ENCODE assay signal across 24 cellular contexts in the genomic region with DNA sequence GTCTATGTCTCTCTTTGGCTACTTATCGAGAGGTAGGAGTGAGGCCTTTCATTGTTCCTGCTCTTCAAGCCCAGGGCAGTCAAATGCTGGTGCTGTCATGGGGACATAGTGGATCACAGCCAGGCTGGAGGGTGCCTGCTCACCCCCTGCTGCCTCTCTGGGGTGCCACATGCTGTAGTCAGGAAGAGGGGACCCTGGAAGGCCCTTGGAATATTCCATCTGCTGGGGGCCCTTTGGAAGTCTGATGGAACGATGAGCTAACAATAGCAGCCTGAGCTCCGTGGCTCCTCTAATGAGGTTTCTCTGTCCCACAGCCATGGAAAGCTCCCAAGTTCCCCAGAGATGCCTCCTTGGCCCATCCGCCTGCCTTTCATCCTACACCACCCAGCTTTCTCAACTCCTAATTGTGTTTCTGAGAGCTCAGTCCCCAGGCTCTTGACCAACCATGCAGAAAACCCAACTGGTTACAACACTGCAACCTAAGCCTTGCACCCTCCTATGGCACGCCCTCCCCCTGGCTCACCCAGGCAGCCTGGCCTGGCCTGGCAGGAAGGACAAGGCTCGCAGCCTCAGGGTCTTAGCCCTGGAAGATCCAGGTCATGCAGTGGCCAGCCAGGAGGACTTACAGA.
DNase-seq lines count a peak whose midpoint lies in the region; ATAC-seq and TF ChIP-seq lines count a peak whose summit lies in the region.
"Had no signal": no experiment of that assay in that cellular context is flagged by ENCODE, and none has a peak within 500 bp of the region (broad histone marks: within the 10 kb centered on the region; RNA-seq: fewer than 3 reads in every experiment).

No MANE protein-coding gene starts in this region.

- DNase-seq in D341Med (ENCODE audit: low spot score) (peak; percentile 6), M059J (ENCODE audit: low read depth) (peak; percentile 10), right atrium auricular region (ENCODE audit: low spot score) (peak; percentile 30), psoas muscle (peak; percentile 56 to 85), neural progenitor cell (ENCODE audit: low spot score) (no peak), dedifferentiated amniotic fluid mesenchymal stem cell (ENCODE audit: extremely low spot score) (no peak)
- DNase-seq in activated CD8-positive, alpha-beta memory T cell treated with anti-CD3 and anti-CD28 coated beads for 24 hours, result no peak
- DNase-seq: activated CD4-positive, alpha-beta memory T cell treated with anti-CD3 and anti-CD28 coated beads for 36 hours; activated CD8-positive, alpha-beta memory T cell treated with anti-CD3 and anti-CD28 coated beads, Interleukin-2, amount 50 U/mL, for 48 hours; activated naive CD4-positive, alpha-beta T cell treated with anti-CD3 and anti-CD28 coated beads, Interleukin-2, amount 50 U/mL, for 16 hours; amniotic stem cell; colonic mucosa; effector memory CD4-positive, alpha-beta T cell; foreskin keratinocyte; left colon; naive thymus-derived CD8-positive, alpha-beta T cell; NCI-H1105; NCI-H187 treated with DMSO at 0.1 percent for 48 hours; NCI-H526; stimulated activated CD4-positive, alpha-beta T cell treated with anti-CD3 and anti-CD28 coated beads, Interleukin-4, amount 100 ng/mL, for 1 hour had no signal

- TF ChIP-seq CTCF in right atrium auricular region (IDR thresholded peaks at IDR 0.05) (no peak), psoas muscle (IDR thresholded peaks at IDR 0.05) (no peak), neural progenitor cell (IDR thresholded peaks at IDR 0.05) (no peak)

- H3K4me3 ChIP-seq in right atrium auricular region (no peak overlapping the region), psoas muscle (peak overlapping the region; percentile 2), neural progenitor cell (no peak overlapping the region)
- H3K4me3 ChIP-seq: colonic mucosa, SJSA1, upper lobe of left lung had no signal

- no peaks in the 10 kb centered on the region for H3K27me3 ChIP-seq in right atrium auricular region
- H3K27me3 ChIP-seq in psoas muscle (ENCODE audit: insufficient read depth in 3 of 3, low read length in 2 of 3), result no peaks in the 10 kb centered on the region
- peaks cover 28% of the 10 kb centered on the region for H3K27me3 ChIP-seq in neural progenitor cell
- H3K27me3 ChIP-seq: colonic mucosa, upper lobe of left lung had no signal

- H3K27ac ChIP-seq in right atrium auricular region, result no peak overlapping the region
- peak overlapping the region; percentile 81 for H3K27ac ChIP-seq in psoas muscle
- no peak overlapping the region for H3K27ac ChIP-seq in neural progenitor cell
- H3K27ac ChIP-seq: colonic mucosa, foreskin keratinocyte, SJSA1, upper lobe of left lung had no signal

- H3F3A ChIP-seq in neural progenitor cell (ENCODE audit: low read depth), result no peaks in the 10 kb centered on the region

- WGBS in psoas muscle, 3 donors, result 28 to 59% (median 31%) methylated on average over 6 of the region's 6 CpGs

- no peak overlapping the region for H2AFZ ChIP-seq in neural progenitor cell (replicated peaks)

- no peak overlapping the region for H3K9ac ChIP-seq in neural progenitor cell

- H3K79me2 ChIP-seq in neural progenitor cell (ENCODE audit: low read depth), result no peaks in the 10 kb centered on the region

- intact Hi-C loops in psoas muscle (cut with DNase I), result no loop called here

- H3K9me3 ChIP-seq in right atrium auricular region (no peaks in the 10 kb centered on the region), psoas muscle (no peaks in the 10 kb centered on the region), neural progenitor cell (ENCODE audit: low read depth) (no peaks in the 10 kb centered on the region)
- H3K9me3 ChIP-seq: colonic mucosa, SJSA1, upper lobe of left lung had no signal

- H3K27me3 Mint-ChIP-seq in neural progenitor cell (ENCODE audit: insufficient read depth, low read depth), result no peaks in the 10 kb centered on the region

- peaks cover 0 to 15% of the 10 kb centered on the region in 2 donors for H3K4me1 ChIP-seq in right atrium auricular region
- H3K4me1 ChIP-seq in psoas muscle, result peaks cover 63% of the 10 kb centered on the region
- H3K4me1 ChIP-seq in neural progenitor cell, result peaks cover 14% of the 10 kb centered on the region
- H3K4me1 ChIP-seq: colonic mucosa, foreskin keratinocyte, SJSA1 had no signal

- no peak overlapping the region for H3K27ac Mint-ChIP-seq in neural progenitor cell
- H3K27ac Mint-ChIP-seq: activated CD4-positive, alpha-beta memory T cell treated with anti-CD3 and anti-CD28 coated beads for 36 hours; mesothelial cell of epicardium; naive thymus-derived CD8-positive, alpha-beta T cell had no signal

- H3K9me3 Mint-ChIP-seq in neural progenitor cell, result no peaks in the 10 kb centered on the region
- H3K9me3 Mint-ChIP-seq: activated CD4-positive, alpha-beta memory T cell treated with anti-CD3 and anti-CD28 coated beads for 36 hours; mesothelial cell of epicardium; naive thymus-derived CD8-positive, alpha-beta T cell had no signal

- H3K4me2 ChIP-seq in neural progenitor cell, result no peak overlapping the region

- H3K36me3 ChIP-seq in right atrium auricular region (no peaks in the 10 kb centered on the region), psoas muscle (ENCODE audit: insufficient read depth in 1 of 2, low read depth in 1 of 2) (no peaks in the 10 kb centered on the region), neural progenitor cell (no peaks in the 10 kb centered on the region)
- H3K36me3 ChIP-seq: colonic mucosa, SJSA1, upper lobe of left lung had no signal

- H4K20me1 ChIP-seq in neural progenitor cell (ENCODE audit: low read depth), result no peaks in the 10 kb centered on the region

- H3K4me3 Mint-ChIP-seq in neural progenitor cell, result no peak overlapping the region
- H3K4me3 Mint-ChIP-seq: activated CD4-positive, alpha-beta memory T cell treated with anti-CD3 and anti-CD28 coated beads for 36 hours; mesothelial cell of epicardium had no signal

- peak; percentile 85 to 87 (median 86) for ATAC-seq in psoas muscle
- ATAC-seq in HG03521 (IDR thresholded peaks at IDR 0.05; ENCODE audit: unreplicated experiment), result no peak
- ATAC-seq: foreskin keratinocyte; left colon; naive thymus-derived CD8-positive, alpha-beta T cell had no signal

- H3K4me1 Mint-ChIP-seq in neural progenitor cell, result peaks cover 14% of the 10 kb centered on the region

- H3K36me3 Mint-ChIP-seq in neural progenitor cell, result no peaks in the 10 kb centered on the region
- H3K36me3 Mint-ChIP-seq: activated CD4-positive, alpha-beta memory T cell treated with anti-CD3 and anti-CD28 coated beads for 36 hours; mesothelial cell of epicardium; naive thymus-derived CD8-positive, alpha-beta T cell had no signal

Comparison
In these comparisons a context has a peak if more than half of its experiments do, and no peak if none do; other contexts are left out.
1. DNase-seq: peak in D341Med (single experiment), M059J (single experiment), right atrium auricular region (single experiment) and psoas muscle (2 of 2); none in activated CD8-positive, alpha-beta memory T cell treated with anti-CD3 and anti-CD28 coated beads for 24 hours (single experiment), neural progenitor cell (single experiment) and dedifferentiated amniotic fluid mesenchymal stem cell (single experiment).